Comparison of ENCODE assay signal across 13 cellular contexts in genomic region chr1:2249559-2249906, GRCh38. TPM values are rescaled to one million over a fixed set of nuclear protein-coding genes. Genes with fewer than 3 reads are reported as not detected.
DNase-seq lines count a peak whose midpoint lies in the region; ATAC-seq and TF ChIP-seq lines count a peak whose summit lies in the region.
"Had no signal": no experiment of that assay in that cellular context is flagged by ENCODE, and none has a peak within 500 bp of the region (broad histone marks: within the 10 kb centered on the region; RNA-seq: fewer than 3 reads in every experiment).

No MANE protein-coding gene starts in this region.

- H3K27me3 Mint-ChIP-seq in activated CD4-positive, alpha-beta T cell treated with anti-CD3 and anti-CD28 coated beads for 36 hours: no peaks in the 10 kb centered on the region
- no peaks in the 10 kb centered on the region for H3K27me3 Mint-ChIP-seq in T-cell

- H3K4me1 ChIP-seq in iPS-15b (ENCODE audit: control insufficient read depth, insufficient read depth, low read length) (peaks cover 21% of the 10 kb centered on the region), sigmoid colon (peaks cover 0 to 94% (median 91%) of the 10 kb centered on the region in 4 donors)

- POLR2A ChIA-PET in activated CD4-positive, alpha-beta T cell treated with anti-CD3 and anti-CD28 coated beads for 36 hours (lab: Charles Lee): no interaction called here
- POLR2A ChIA-PET in T-cell (lab: Charles Lee): no interaction called here

- H3K27me3 ChIP-seq in iPS-15b (ENCODE audit: control insufficient read depth, insufficient read depth, low read length) (no peaks in the 10 kb centered on the region), sigmoid colon (no peaks in the 10 kb centered on the region)
- H3K27me3 ChIP-seq: heart right ventricle, pancreas had no signal

- WGBS in sigmoid colon, 2 donors: 90 to 92% methylated on average over 8 of the region's 8 CpGs

- ATAC-seq in activated CD4-positive, alpha-beta T cell treated with anti-CD3 and anti-CD28 coated beads for 36 hours: no peak
- peak in 1 of 4 experiments; percentile 9 for ATAC-seq in T-cell (replicated peaks in 1 of 4)
- ATAC-seq: mucosa of descending colon had no signal

- H3K4me1 Mint-ChIP-seq in activated CD4-positive, alpha-beta T cell treated with anti-CD3 and anti-CD28 coated beads for 36 hours: peaks cover 66% of the 10 kb centered on the region
- peaks cover 76 to 85% (median 81%) of the 10 kb centered on the region in 3 donors for H3K4me1 Mint-ChIP-seq in T-cell

- peak overlapping the region in 3 of 4 donors; percentile 29 to 69 (median 48) for H3K27ac ChIP-seq in sigmoid colon

- no peak overlapping the region for H3K4me3 Mint-ChIP-seq in activated CD4-positive, alpha-beta T cell treated with anti-CD3 and anti-CD28 coated beads for 36 hours
- no peak overlapping the region for H3K4me3 Mint-ChIP-seq in T-cell

- no peak for TF ChIP-seq EP300 in sigmoid colon (IDR thresholded peaks at IDR 0.05)

- peaks cover 24% of the 10 kb centered on the region for H3K36me3 Mint-ChIP-seq in activated CD4-positive, alpha-beta T cell treated with anti-CD3 and anti-CD28 coated beads for 36 hours (ENCODE audit: low read depth)
- peaks cover 25% of the 10 kb centered on the region for H3K36me3 Mint-ChIP-seq in T-cell

- H3K4me3 ChIP-seq in iPS-15b (ENCODE audit: low read depth, low read length): no peak overlapping the region
- no peak overlapping the region for H3K4me3 ChIP-seq in sigmoid colon
- H3K4me3 ChIP-seq: heart right ventricle, mucosa of descending colon, pancreas had no signal

- no peak for TF ChIP-seq CTCF in sigmoid colon (IDR thresholded peaks at IDR 0.05)

- H3K9ac ChIP-seq in iPS-15b (ENCODE audit: low read depth, low read length): peak overlapping the region; percentile 65

- TF ChIP-seq POLR2A in sigmoid colon (IDR thresholded peaks at IDR 0.05): no peak

- H3K9me3 ChIP-seq in iPS-15b (ENCODE audit: control insufficient read depth, insufficient read depth, low read length) (no peaks in the 10 kb centered on the region), sigmoid colon (no peaks in the 10 kb centered on the region)
- H3K9me3 ChIP-seq: mucosa of descending colon, pancreas had no signal

- CTCF ChIA-PET in activated CD4-positive, alpha-beta T cell treated with anti-CD3 and anti-CD28 coated beads for 36 hours (lab: Charles Lee): no interaction called here
- CTCF ChIA-PET in T-cell (lab: Charles Lee): interaction anchor here in 1 of 2 donors (0.6 to 0.7 kb wide), 2 partner anchors 16 to 1170 kb away, joined by 3 read pairs; no protein-coding TSS in a partner anchor

- H3K27ac Mint-ChIP-seq in activated CD4-positive, alpha-beta T cell treated with anti-CD3 and anti-CD28 coated beads for 36 hours: peak overlapping the region; percentile 42
- peak overlapping the region; percentile 1 to 66 for H3K27ac Mint-ChIP-seq in T-cell

- no peak for DNase-seq in activated CD4-positive, alpha-beta T cell treated with anti-CD3 and anti-CD28 coated beads for 36 hours
- DNase-seq in activated CD4-positive, alpha-beta T cell treated with anti-CD3 and anti-CD28 coated beads, Interleukin-2, amount 50 U/mL, for 48 hours: no peak
- DNase-seq in T-cell (no peak), sigmoid colon (no peak), NCI-H1092 treated with DMSO at 0.1 percent for 48 hours (lab: John Stamatoyannopoulos, UW) (no peak), NCI-H82 (lab: John Stamatoyannopoulos, UW) (no peak), GDM1 (lab: John Stamatoyannopoulos, UW) (no peak)
- DNase-seq: activated gamma-delta T cell treated with Interleukin-2 at 50 U/mL for 16 hours, DMS79 treated with DMSO at 0.1 percent for 48 hours, heart right ventricle had no signal

- H3K36me3 ChIP-seq in iPS-15b (ENCODE audit: control insufficient read depth, insufficient read depth, low read length) (no peaks in the 10 kb centered on the region), sigmoid colon (peaks cover 0 to 7% (median 0%) of the 10 kb centered on the region in 4 donors)
- H3K36me3 ChIP-seq: pancreas had no signal

- H3K9me3 Mint-ChIP-seq in activated CD4-positive, alpha-beta T cell treated with anti-CD3 and anti-CD28 coated beads for 36 hours (ENCODE audit: low read depth): peaks cover 2% of the 10 kb centered on the region
- no peaks in the 10 kb centered on the region for H3K9me3 Mint-ChIP-seq in T-cell

- intact Hi-C loops in activated CD4-positive, alpha-beta T cell treated with anti-CD3 and anti-CD28 coated beads for 36 hours (cut with DNase I, micrococcal nuclease): no loop called here
- intact Hi-C loops in sigmoid colon (cut with DNase I): no loop called here

RNA-seq across cellular contexts. Expression of gene SKI, which starts 21.4 kb away (rescaled TPM):
- 10 to 100 TPM; 28.7 to 34.0 TPM for total RNA-seq in activated CD4-positive, alpha-beta T cell treated with anti-CD3 and anti-CD28 coated beads for 36 hours
- total RNA-seq in T-cell (100 to 1,000 TPM; 137 to 299 (median 157) TPM), sigmoid colon (10 to 100 TPM; 18.9 to 50.4 (median 26.9) TPM)
- 10 to 100 TPM in 1 of 3 donors, 1 to 10 TPM in 2; 5.8 to 20.0 (median 6.6) TPM for polyA plus RNA-seq in sigmoid colon

RNA-seq across cellular contexts. Expression of gene FAAP20, which starts 55.0 kb away (rescaled TPM):
- total RNA-seq in activated CD4-positive, alpha-beta T cell treated with anti-CD3 and anti-CD28 coated beads for 36 hours: 10 to 100 TPM; 69.7 to 84.4 TPM
- 10 to 100 TPM; 52.9 to 74.8 (median 68.2) TPM for total RNA-seq in T-cell
- total RNA-seq in sigmoid colon: 10 to 100 TPM; 33.8 to 49.5 (median 39.6) TPM
- 10 to 100 TPM; 28.4 to 58.0 (median 56.5) TPM for polyA plus RNA-seq in sigmoid colon
